In the genomic region with DNA sequence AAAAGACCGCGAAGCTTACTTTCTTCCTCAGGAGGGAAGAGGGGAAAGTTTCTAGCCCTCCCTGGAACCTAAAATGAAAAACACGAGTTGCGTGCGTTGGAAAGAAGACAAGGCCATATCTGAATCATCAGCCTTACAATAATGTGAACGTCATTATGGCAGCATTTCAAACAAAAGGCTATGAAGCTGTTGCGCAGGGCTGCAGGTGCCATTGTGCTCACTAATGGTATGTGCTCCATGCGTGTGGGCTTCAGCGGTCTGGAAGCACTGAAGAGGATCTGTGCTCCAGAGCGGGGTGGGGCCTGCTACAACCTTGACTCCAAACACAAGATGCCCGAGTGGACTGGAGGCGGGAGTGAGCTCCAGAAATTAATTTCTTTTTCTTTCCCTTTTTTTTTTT, we compare ENCODE assay signal across 14 cellular contexts.
"Had no signal": no experiment of that assay in that cellular context is flagged by ENCODE, and none has a peak within 500 bp of the region (broad histone marks: within the 10 kb centered on the region; RNA-seq: fewer than 3 reads in every experiment).

No MANE protein-coding gene starts in this region.

- H3K9me3 ChIP-seq: left lung, SK-N-SH, tibial nerve, vagina had no signal

- ATAC-seq: foreskin keratinocyte, left lung had no signal

- H3K9ac ChIP-seq: neural progenitor cell, SK-N-SH had no signal

- H3K4me1 ChIP-seq: neural progenitor cell had no signal

- DNase-seq: activated CD4-positive, alpha-beta T cell treated with anti-CD3 and anti-CD28 coated beads for 4 hours; activated CD8-positive, alpha-beta T cell treated with anti-CD3 and anti-CD28 coated beads, Interleukin-2, amount 10 ng/mL, durations not matched to agents 7 days and 5 days; activated naive CD4-positive, alpha-beta T cell treated with anti-CD3 and anti-CD28 coated beads, Interleukin-2, amount 10 ng/mL, durations not matched to agents 7 days and 5 days; amniotic stem cell; foreskin keratinocyte; left lung; SK-N-SH; small intestine; stimulated activated naive B cell treated with anti-CD40 and anti-IgM and Interleukin-4, amounts not matched to agents 10 μg/mL and 1 μg/mL and 100 μg/mL, for 72 hours had no signal

- H3K36me3 ChIP-seq: cardiac muscle cell, left lung, neural progenitor cell, tibial nerve, vagina had no signal

- H3K4me3 ChIP-seq: cardiac muscle cell, coronary artery, left lung, neural progenitor cell, tibial nerve, vagina had no signal

- H3K27ac ChIP-seq: cardiac muscle cell, coronary artery, foreskin keratinocyte, left lung, neural progenitor cell, tibial nerve, vagina had no signal

- H3K27me3 ChIP-seq: cardiac muscle cell, foreskin keratinocyte, left lung, neural progenitor cell, tibial nerve, vagina had no signal
